In genomic region chr11:35324183-35324582, GRCh38 we compare ENCODE assay signal across 19 cellular contexts.
DNase-seq lines count a peak whose midpoint lies in the region; ATAC-seq lines count a peak whose summit lies in the region.
"Had no signal": no experiment of that assay in that cellular context is flagged by ENCODE, and none has a peak within 500 bp of the region (broad histone marks: within the 10 kb centered on the region; RNA-seq: fewer than 3 reads in every experiment).

No MANE protein-coding gene starts in this region.

- peaks cover 47% of the 10 kb centered on the region for H3K4me1 Mint-ChIP-seq in activated naive CD4-positive, alpha-beta T cell treated with anti-CD3 and anti-CD28 coated beads, Interleukin-2, amount 50 U/mL, for 24 hours

- peak overlapping the region; percentile 17 for H3K27ac Mint-ChIP-seq in activated naive CD4-positive, alpha-beta T cell treated with anti-CD3 and anti-CD28 coated beads, Interleukin-2, amount 50 U/mL, for 24 hours
- H3K27ac Mint-ChIP-seq: B cell; CD8-positive, alpha-beta T cell; GM23338; H9 had no signal

- peaks cover 12% of the 10 kb centered on the region for H3K9me3 Mint-ChIP-seq in activated naive CD4-positive, alpha-beta T cell treated with anti-CD3 and anti-CD28 coated beads, Interleukin-2, amount 50 U/mL, for 24 hours
- H3K9me3 Mint-ChIP-seq: CD8-positive, alpha-beta T cell; GM23338; H9 had no signal

- peaks cover 5% of the 10 kb centered on the region for H3K36me3 Mint-ChIP-seq in activated naive CD4-positive, alpha-beta T cell treated with anti-CD3 and anti-CD28 coated beads, Interleukin-2, amount 50 U/mL, for 24 hours
- H3K36me3 Mint-ChIP-seq: CD4-positive, CD25-positive, alpha-beta regulatory T cell; CD8-positive, alpha-beta T cell had no signal

- no peaks in the 10 kb centered on the region for H3K27me3 Mint-ChIP-seq in activated naive CD4-positive, alpha-beta T cell treated with anti-CD3 and anti-CD28 coated beads, Interleukin-2, amount 50 U/mL, for 24 hours
- H3K27me3 Mint-ChIP-seq: B cell had no signal

- no peak for ATAC-seq in GM19328 (IDR thresholded peaks at IDR 0.05; ENCODE audit: unreplicated experiment)
- ATAC-seq: CD8-positive, alpha-beta T cell; GM12878; GM23338; HCT116 had no signal

- no peak overlapping the region for H3K4me3 Mint-ChIP-seq in activated naive CD4-positive, alpha-beta T cell treated with anti-CD3 and anti-CD28 coated beads, Interleukin-2, amount 50 U/mL, for 24 hours
- H3K4me3 Mint-ChIP-seq: B cell; CD4-positive, CD25-positive, alpha-beta regulatory T cell; CD8-positive, alpha-beta T cell; GM23338; H9 had no signal

- DNase-seq in activated naive CD4-positive, alpha-beta T cell (lab: John Stamatoyannopoulos, UW), result no peak
- DNase-seq in fibroblast of peridontal ligament (ENCODE audit: extremely low read depth) (peak; percentile 29), renal cortical epithelial cell (ENCODE audit: low read depth) (peak; percentile 40), DMS53 treated with DMSO at 0.1 percent for 48 hours (lab: John Stamatoyannopoulos, UW; ENCODE audit: unreplicated experiment) (no peak), NCI-H446 (lab: John Stamatoyannopoulos, UW) (no peak)
- DNase-seq: Caco-2; CD4-positive, CD25-positive, alpha-beta regulatory T cell; CD8-positive, alpha-beta T cell; DMS153; DMS79; EL; GDM1; H9 had no signal

Comparison
In these comparisons a context has a peak if more than half of its experiments do, and no peak if none do; other contexts are left out.
1. DNase-seq: peak in fibroblast of peridontal ligament (single experiment) and renal cortical epithelial cell (single experiment); none in activated naive CD4-positive, alpha-beta T cell (0 of 4), DMS53 treated with DMSO at 0.1 percent for 48 hours (single experiment) and NCI-H446 (0 of 2).